Comparison of ENCODE assay signal across 8 cellular contexts in genomic region chr13:30394798-30395191, GRCh38. TPM values are rescaled to one million over a fixed set of nuclear protein-coding genes. Genes with fewer than 3 reads are reported as not detected.
DNase-seq lines count a peak whose midpoint lies in the region; ATAC-seq and TF ChIP-seq lines count a peak whose summit lies in the region.

No MANE protein-coding gene starts in this region.

- intact Hi-C loops in right lobe of liver (cut with DNase I): loop anchor here in 1 of 2 donors (5.0 kb wide), 1 partner anchor 57 kb away; no protein-coding TSS in a partner anchor

- H3K4me1 ChIP-seq in HUES48 (ENCODE audit: control insufficient read depth, insufficient read depth, low read length) (peaks cover 18% of the 10 kb centered on the region), right lobe of liver (peaks cover 0 to 46% (median 11%) of the 10 kb centered on the region in 4 donors), thoracic aorta (ENCODE audit: control insufficient read depth in 1 of 2, low read depth in 2 of 2) (peaks cover 4% of the 10 kb centered on the region in 2 donors)

- no peak for TF ChIP-seq CTCF in astrocyte of the cerebellum (IDR thresholded peaks at IDR 0.05; ENCODE audit: low read depth, low read length, missing control alignments)
- TF ChIP-seq CTCF in right lobe of liver (IDR thresholded peaks at IDR 0.05): no peak
- no peak for TF ChIP-seq CTCF in thoracic aorta (IDR thresholded peaks at IDR 0.05)

- ATAC-seq in GM21367 (IDR thresholded peaks at IDR 0.05; ENCODE audit: unreplicated experiment): peak; percentile 63
- ATAC-seq in right lobe of liver: peak; percentile 14 to 39 (median 26)
- ATAC-seq in thoracic aorta (ENCODE audit: insufficient number of reproducible peaks, low FRiP score, low read depth): no peak

- H3K27ac ChIP-seq in HUES48 (ENCODE audit: low read depth, low read length): no peak overlapping the region
- H3K27ac ChIP-seq in right lobe of liver: peak overlapping the region; percentile 91 to 98 (median 95)
- H3K27ac ChIP-seq in thoracic aorta: peak overlapping the region; percentile 84 to 90

- H3K9me3 ChIP-seq in HUES48 (ENCODE audit: control insufficient read depth, insufficient read depth, low read length) (no peaks in the 10 kb centered on the region), right lobe of liver (no peaks in the 10 kb centered on the region), thoracic aorta (no peaks in the 10 kb centered on the region)

- H3K9ac ChIP-seq in HUES48 (ENCODE audit: low read depth, low read length): peak overlapping the region; percentile 2; the same call in 1 of the 2 replicates

- H3K4me3 ChIP-seq in HUES48 (ENCODE audit: low read depth, low read length) (peak overlapping the region; percentile 60), astrocyte of the cerebellum (ENCODE audit: low read depth, low read length) (peak overlapping the region; percentile 51), right lobe of liver (peak overlapping the region; percentile 46 to 51 (median 47)), thoracic aorta (peak overlapping the region; percentile 99)

- H3K27me3 ChIP-seq in HUES48 (ENCODE audit: control insufficient read depth, insufficient read depth, low read length) (no peaks in the 10 kb centered on the region), right lobe of liver (no peaks in the 10 kb centered on the region), thoracic aorta (replicated peaks; ENCODE audit: insufficient read depth) (no peaks in the 10 kb centered on the region)

- no peak for TF ChIP-seq POLR2A in right lobe of liver (IDR thresholded peaks at IDR 0.05)

- DNase-seq in CD1c-positive myeloid dendritic cell (ENCODE audit: extremely low spot score) (peak; percentile 32), astrocyte of the cerebellum (ENCODE audit: low read depth) (no peak), right lobe of liver (no peak), thoracic aorta (ENCODE audit: low spot score) (no peak), EL (no peak)
- DNase-seq in stimulated activated naive CD4-positive, alpha-beta T cell treated with Interleukin-2 at 50 U/mL for 16 hours (lab: John Stamatoyannopoulos, UW): no peak

- 0% methylated on average over 6 of the region's 6 CpGs for WGBS in right lobe of liver (ENCODE audit: insufficient coverage, low coverage, low lambda C conversion rate, missing lambda C conversion rate)

- H3K36me3 ChIP-seq in HUES48 (ENCODE audit: control insufficient read depth, insufficient read depth, low read length) (no peaks in the 10 kb centered on the region), right lobe of liver (no peaks in the 10 kb centered on the region), thoracic aorta (no peaks in the 10 kb centered on the region)

- in situ Hi-C loops in astrocyte of the cerebellum (cut with HindIII; ENCODE audit: low sequenced_read_pairs): no loop called here

RNA-seq across cellular contexts. Expression of gene UBE2L5, which starts 27.5 kb away (rescaled TPM):
- total RNA-seq in right lobe of liver (not detected), thoracic aorta (1 to 10 TPM in 1 of 2 donors, not detected in 1; 1.1 TPM)

Comparison
In these comparisons a context has a peak if more than half of its experiments do, and no peak if none do; other contexts are left out.
1. H3K4me3 ChIP-seq: peak in every context shown above with its lines; median percentile 99 in thoracic aorta; 60 in HUES48; 51 in astrocyte of the cerebellum; 47 in right lobe of liver.